1 cellular context compared by ENCODE assay signal in genomic region chr5:138542956-138543729, GRCh38.
TF ChIP-seq lines count a peak whose summit lies in the region.

ETF1 (minus strand) TSS chr5:138543236; CDS start chr5:138542918, 318 bp downstream.

TF ChIP-seq in K562, 482 proteins besides CTCF, POLR2A, EP300 and RAD21 (continued from another document and continues in another):
- TF ChIP-seq BRF2 (IDR thresholded peaks at IDR 0.05; ENCODE audit: borderline replicate concordance, insufficient read depth, insufficient read length) (no peak), ZNF3 (CRISPR knock-in tag; IDR thresholded peaks at IDR 0.05) (no peak), ZNF274 (IDR thresholded peaks at IDR 0.05; ENCODE audit: borderline replicate concordance, low read depth, low read length) (no peak), SIX5 (IDR thresholded peaks at IDR 0.05; ENCODE audit: borderline replicate concordance in 1 of 2, insufficient read depth in 1 of 2, low read depth in 1 of 2, low read length in 2 of 2) (0 out of 4 replicates have a peak, but pooled peaks of 1 of the 2 experiments have one; percentile 3), ARID3B (CRISPR knock-in tag; IDR thresholded peaks at IDR 0.05; ENCODE audit: borderline replicate concordance) (no peak), NBN (IDR thresholded peaks at IDR 0.05; ENCODE audit: low read depth) (peak; percentile 51; the same call in 1 of the 2 replicates), HNRNPUL1 (IDR thresholded peaks at IDR 0.05; ENCODE audit: low read length) (no peak), NUFIP1 (IDR thresholded peaks at IDR 0.05; ENCODE audit: partially characterized antibody) (no peak), FOSL1 (tag; conservative IDR thresholded peaks at IDR 0.05) (peak; percentile 63), HEY1 (CRISPR knock-in tag; IDR thresholded peaks at IDR 0.05; ENCODE audit: borderline replicate concordance) (no peak), ZNF311 (CRISPR knock-in tag; IDR thresholded peaks at IDR 0.05) (no peak), PREB (CRISPR knock-in tag; IDR thresholded peaks at IDR 0.05) (peak; percentile 80; the same call in 1 of the 2 replicates)
- TF ChIP-seq, protein P1, sequence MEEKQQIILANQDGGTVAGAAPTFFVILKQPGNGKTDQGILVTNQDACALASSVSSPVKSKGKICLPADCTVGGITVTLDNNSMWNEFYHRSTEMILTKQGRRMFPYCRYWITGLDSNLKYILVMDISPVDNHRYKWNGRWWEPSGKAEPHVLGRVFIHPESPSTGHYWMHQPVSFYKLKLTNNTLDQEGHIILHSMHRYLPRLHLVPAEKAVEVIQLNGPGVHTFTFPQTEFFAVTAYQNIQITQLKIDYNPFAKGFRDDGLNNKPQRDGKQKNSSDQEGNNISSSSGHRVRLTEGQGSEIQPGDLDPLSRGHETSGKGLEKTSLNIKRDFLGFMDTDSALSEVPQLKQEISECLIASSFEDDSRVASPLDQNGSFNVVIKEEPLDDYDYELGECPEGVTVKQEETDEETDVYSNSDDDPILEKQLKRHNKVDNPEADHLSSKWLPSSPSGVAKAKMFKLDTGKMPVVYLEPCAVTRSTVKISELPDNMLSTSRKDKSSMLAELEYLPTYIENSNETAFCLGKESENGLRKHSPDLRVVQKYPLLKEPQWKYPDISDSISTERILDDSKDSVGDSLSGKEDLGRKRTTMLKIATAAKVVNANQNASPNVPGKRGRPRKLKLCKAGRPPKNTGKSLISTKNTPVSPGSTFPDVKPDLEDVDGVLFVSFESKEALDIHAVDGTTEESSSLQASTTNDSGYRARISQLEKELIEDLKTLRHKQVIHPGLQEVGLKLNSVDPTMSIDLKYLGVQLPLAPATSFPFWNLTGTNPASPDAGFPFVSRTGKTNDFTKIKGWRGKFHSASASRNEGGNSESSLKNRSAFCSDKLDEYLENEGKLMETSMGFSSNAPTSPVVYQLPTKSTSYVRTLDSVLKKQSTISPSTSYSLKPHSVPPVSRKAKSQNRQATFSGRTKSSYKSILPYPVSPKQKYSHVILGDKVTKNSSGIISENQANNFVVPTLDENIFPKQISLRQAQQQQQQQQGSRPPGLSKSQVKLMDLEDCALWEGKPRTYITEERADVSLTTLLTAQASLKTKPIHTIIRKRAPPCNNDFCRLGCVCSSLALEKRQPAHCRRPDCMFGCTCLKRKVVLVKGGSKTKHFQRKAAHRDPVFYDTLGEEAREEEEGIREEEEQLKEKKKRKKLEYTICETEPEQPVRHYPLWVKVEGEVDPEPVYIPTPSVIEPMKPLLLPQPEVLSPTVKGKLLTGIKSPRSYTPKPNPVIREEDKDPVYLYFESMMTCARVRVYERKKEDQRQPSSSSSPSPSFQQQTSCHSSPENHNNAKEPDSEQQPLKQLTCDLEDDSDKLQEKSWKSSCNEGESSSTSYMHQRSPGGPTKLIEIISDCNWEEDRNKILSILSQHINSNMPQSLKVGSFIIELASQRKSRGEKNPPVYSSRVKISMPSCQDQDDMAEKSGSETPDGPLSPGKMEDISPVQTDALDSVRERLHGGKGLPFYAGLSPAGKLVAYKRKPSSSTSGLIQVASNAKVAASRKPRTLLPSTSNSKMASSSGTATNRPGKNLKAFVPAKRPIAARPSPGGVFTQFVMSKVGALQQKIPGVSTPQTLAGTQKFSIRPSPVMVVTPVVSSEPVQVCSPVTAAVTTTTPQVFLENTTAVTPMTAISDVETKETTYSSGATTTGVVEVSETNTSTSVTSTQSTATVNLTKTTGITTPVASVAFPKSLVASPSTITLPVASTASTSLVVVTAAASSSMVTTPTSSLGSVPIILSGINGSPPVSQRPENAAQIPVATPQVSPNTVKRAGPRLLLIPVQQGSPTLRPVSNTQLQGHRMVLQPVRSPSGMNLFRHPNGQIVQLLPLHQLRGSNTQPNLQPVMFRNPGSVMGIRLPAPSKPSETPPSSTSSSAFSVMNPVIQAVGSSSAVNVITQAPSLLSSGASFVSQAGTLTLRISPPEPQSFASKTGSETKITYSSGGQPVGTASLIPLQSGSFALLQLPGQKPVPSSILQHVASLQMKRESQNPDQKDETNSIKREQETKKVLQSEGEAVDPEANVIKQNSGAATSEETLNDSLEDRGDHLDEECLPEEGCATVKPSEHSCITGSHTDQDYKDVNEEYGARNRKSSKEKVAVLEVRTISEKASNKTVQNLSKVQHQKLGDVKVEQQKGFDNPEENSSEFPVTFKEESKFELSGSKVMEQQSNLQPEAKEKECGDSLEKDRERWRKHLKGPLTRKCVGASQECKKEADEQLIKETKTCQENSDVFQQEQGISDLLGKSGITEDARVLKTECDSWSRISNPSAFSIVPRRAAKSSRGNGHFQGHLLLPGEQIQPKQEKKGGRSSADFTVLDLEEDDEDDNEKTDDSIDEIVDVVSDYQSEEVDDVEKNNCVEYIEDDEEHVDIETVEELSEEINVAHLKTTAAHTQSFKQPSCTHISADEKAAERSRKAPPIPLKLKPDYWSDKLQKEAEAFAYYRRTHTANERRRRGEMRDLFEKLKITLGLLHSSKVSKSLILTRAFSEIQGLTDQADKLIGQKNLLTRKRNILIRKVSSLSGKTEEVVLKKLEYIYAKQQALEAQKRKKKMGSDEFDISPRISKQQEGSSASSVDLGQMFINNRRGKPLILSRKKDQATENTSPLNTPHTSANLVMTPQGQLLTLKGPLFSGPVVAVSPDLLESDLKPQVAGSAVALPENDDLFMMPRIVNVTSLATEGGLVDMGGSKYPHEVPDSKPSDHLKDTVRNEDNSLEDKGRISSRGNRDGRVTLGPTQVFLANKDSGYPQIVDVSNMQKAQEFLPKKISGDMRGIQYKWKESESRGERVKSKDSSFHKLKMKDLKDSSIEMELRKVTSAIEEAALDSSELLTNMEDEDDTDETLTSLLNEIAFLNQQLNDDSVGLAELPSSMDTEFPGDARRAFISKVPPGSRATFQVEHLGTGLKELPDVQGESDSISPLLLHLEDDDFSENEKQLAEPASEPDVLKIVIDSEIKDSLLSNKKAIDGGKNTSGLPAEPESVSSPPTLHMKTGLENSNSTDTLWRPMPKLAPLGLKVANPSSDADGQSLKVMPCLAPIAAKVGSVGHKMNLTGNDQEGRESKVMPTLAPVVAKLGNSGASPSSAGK (IDR thresholded peaks at IDR 0.05), result no peak; the same call in 1 of the 2 replicates
- TF ChIP-seq, protein P2, sequence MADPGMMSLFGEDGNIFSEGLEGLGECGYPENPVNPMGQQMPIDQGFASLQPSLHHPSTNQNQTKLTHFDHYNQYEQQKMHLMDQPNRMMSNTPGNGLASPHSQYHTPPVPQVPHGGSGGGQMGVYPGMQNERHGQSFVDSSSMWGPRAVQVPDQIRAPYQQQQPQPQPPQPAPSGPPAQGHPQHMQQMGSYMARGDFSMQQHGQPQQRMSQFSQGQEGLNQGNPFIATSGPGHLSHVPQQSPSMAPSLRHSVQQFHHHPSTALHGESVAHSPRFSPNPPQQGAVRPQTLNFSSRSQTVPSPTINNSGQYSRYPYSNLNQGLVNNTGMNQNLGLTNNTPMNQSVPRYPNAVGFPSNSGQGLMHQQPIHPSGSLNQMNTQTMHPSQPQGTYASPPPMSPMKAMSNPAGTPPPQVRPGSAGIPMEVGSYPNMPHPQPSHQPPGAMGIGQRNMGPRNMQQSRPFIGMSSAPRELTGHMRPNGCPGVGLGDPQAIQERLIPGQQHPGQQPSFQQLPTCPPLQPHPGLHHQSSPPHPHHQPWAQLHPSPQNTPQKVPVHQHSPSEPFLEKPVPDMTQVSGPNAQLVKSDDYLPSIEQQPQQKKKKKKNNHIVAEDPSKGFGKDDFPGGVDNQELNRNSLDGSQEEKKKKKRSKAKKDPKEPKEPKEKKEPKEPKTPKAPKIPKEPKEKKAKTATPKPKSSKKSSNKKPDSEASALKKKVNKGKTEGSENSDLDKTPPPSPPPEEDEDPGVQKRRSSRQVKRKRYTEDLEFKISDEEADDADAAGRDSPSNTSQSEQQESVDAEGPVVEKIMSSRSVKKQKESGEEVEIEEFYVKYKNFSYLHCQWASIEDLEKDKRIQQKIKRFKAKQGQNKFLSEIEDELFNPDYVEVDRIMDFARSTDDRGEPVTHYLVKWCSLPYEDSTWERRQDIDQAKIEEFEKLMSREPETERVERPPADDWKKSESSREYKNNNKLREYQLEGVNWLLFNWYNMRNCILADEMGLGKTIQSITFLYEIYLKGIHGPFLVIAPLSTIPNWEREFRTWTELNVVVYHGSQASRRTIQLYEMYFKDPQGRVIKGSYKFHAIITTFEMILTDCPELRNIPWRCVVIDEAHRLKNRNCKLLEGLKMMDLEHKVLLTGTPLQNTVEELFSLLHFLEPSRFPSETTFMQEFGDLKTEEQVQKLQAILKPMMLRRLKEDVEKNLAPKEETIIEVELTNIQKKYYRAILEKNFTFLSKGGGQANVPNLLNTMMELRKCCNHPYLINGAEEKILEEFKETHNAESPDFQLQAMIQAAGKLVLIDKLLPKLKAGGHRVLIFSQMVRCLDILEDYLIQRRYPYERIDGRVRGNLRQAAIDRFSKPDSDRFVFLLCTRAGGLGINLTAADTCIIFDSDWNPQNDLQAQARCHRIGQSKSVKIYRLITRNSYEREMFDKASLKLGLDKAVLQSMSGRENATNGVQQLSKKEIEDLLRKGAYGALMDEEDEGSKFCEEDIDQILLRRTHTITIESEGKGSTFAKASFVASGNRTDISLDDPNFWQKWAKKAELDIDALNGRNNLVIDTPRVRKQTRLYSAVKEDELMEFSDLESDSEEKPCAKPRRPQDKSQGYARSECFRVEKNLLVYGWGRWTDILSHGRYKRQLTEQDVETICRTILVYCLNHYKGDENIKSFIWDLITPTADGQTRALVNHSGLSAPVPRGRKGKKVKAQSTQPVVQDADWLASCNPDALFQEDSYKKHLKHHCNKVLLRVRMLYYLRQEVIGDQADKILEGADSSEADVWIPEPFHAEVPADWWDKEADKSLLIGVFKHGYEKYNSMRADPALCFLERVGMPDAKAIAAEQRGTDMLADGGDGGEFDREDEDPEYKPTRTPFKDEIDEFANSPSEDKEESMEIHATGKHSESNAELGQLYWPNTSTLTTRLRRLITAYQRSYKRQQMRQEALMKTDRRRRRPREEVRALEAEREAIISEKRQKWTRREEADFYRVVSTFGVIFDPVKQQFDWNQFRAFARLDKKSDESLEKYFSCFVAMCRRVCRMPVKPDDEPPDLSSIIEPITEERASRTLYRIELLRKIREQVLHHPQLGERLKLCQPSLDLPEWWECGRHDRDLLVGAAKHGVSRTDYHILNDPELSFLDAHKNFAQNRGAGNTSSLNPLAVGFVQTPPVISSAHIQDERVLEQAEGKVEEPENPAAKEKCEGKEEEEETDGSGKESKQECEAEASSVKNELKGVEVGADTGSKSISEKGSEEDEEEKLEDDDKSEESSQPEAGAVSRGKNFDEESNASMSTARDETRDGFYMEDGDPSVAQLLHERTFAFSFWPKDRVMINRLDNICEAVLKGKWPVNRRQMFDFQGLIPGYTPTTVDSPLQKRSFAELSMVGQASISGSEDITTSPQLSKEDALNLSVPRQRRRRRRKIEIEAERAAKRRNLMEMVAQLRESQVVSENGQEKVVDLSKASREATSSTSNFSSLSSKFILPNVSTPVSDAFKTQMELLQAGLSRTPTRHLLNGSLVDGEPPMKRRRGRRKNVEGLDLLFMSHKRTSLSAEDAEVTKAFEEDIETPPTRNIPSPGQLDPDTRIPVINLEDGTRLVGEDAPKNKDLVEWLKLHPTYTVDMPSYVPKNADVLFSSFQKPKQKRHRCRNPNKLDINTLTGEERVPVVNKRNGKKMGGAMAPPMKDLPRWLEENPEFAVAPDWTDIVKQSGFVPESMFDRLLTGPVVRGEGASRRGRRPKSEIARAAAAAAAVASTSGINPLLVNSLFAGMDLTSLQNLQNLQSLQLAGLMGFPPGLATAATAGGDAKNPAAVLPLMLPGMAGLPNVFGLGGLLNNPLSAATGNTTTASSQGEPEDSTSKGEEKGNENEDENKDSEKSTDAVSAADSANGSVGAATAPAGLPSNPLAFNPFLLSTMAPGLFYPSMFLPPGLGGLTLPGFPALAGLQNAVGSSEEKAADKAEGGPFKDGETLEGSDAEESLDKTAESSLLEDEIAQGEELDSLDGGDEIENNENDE (IDR thresholded peaks at IDR 0.05; ENCODE audit: low read depth, low read length), result no peak
- TF ChIP-seq, protein P3, sequence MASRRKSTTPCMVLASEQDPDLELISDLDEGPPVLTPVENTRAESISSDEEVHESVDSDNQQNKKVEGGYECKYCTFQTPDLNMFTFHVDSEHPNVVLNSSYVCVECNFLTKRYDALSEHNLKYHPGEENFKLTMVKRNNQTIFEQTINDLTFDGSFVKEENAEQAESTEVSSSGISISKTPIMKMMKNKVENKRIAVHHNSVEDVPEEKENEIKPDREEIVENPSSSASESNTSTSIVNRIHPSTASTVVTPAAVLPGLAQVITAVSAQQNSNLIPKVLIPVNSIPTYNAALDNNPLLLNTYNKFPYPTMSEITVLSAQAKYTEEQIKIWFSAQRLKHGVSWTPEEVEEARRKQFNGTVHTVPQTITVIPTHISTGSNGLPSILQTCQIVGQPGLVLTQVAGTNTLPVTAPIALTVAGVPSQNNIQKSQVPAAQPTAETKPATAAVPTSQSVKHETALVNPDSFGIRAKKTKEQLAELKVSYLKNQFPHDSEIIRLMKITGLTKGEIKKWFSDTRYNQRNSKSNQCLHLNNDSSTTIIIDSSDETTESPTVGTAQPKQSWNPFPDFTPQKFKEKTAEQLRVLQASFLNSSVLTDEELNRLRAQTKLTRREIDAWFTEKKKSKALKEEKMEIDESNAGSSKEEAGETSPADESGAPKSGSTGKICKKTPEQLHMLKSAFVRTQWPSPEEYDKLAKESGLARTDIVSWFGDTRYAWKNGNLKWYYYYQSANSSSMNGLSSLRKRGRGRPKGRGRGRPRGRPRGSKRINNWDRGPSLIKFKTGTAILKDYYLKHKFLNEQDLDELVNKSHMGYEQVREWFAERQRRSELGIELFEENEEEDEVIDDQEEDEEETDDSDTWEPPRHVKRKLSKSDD (conservative IDR thresholded peaks at IDR 0.05; ENCODE audit: low read length), result peak; percentile 52; the same call in 1 of the 2 replicates
